Comparison of ENCODE assay signal across 1 cellular context in the genomic region with DNA sequence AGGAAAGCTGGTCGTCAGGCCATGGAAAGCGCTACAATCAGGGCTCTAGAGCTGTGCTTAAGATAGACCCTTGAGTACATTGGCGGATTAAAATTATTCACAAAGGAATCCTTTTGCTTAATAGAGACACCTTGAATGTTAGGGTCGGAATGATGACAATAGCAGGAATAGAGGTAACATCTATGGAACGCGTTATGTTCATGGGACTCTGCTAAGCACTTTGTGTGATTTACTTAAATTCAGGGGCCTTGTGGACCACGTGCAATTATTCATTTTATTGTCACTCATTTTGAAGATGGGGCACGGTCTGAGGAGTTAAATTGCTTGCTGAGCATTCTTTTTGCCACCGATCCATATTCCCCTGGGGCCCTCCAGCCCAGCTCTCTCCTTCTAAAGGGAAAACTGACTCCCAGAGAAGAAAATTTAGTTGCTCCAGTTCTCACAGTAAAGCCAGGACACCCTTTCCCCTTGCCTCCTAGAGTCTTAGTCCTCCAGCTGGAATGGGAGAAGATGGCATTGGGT.
TF ChIP-seq lines count a peak whose summit lies in the region.

No MANE protein-coding gene starts in this region.

TF ChIP-seq in HepG2, 621 proteins besides CTCF, POLR2A, EP300 and RAD21 (continues in another document):
- TF ChIP-seq ZNF543 (CRISPR knock-in tag; IDR thresholded peaks at IDR 0.05) (peak; percentile 46; the same call in 1 of the 2 replicates), ZNF256 (CRISPR knock-in tag; conservative IDR thresholded peaks at IDR 0.05) (no peak), RXRB (CRISPR knock-in tag; IDR thresholded peaks at IDR 0.05; ENCODE audit: borderline replicate concordance) (no peak), KDM3A (CRISPR knock-in tag; IDR thresholded peaks at IDR 0.05; ENCODE audit: low read depth) (0 out of 2 replicates have a peak, but pooled peaks have one; percentile 1), NR2F2 (IDR thresholded peaks at IDR 0.05; ENCODE audit: borderline replicate concordance, low read depth) (peak; percentile 2; the same call in 1 of the 2 replicates), ZNF709 (CRISPR knock-in tag; IDR thresholded peaks at IDR 0.05) (peak; percentile 71; the same call in 1 of the 2 replicates), ZFP36L1 (CRISPR knock-in tag; IDR thresholded peaks at IDR 0.05) (peak; percentile 60), ZSCAN31 (CRISPR knock-in tag; IDR thresholded peaks at IDR 0.05; ENCODE audit: low read depth) (0 out of 2 replicates have a peak, but pooled peaks have one; percentile 7), ZNF446 (CRISPR knock-in tag; IDR thresholded peaks at IDR 0.05) (peak; percentile 35; the same call in 1 of the 2 replicates), KMT2B (CRISPR knock-in tag; IDR thresholded peaks at IDR 0.05) (peak; percentile 41; the same call in 1 of the 2 replicates), ZNF598 (CRISPR knock-in tag; IDR thresholded peaks at IDR 0.05; ENCODE audit: borderline replicate concordance) (no peak), EHMT2 (IDR thresholded peaks at IDR 0.05; ENCODE audit: borderline replicate concordance, low read depth, low read length) (0 out of 2 replicates have a peak, but pooled peaks have one; percentile 30), KMT2A (CRISPR knock-in tag; IDR thresholded peaks at IDR 0.05) (peak; percentile 67), ZNF264 (CRISPR knock-in tag; IDR thresholded peaks at IDR 0.05) (0 out of 2 replicates have a peak, but pooled peaks have one; percentile 43), ZNF569 (CRISPR knock-in tag; IDR thresholded peaks at IDR 0.05; ENCODE audit: borderline replicate concordance) (no peak; the same call in 1 of the 2 replicates), ZNF615 (CRISPR knock-in tag; IDR thresholded peaks at IDR 0.05; ENCODE audit: borderline replicate concordance) (0 out of 2 replicates have a peak, but pooled peaks have one; percentile 36), ZNF605 (CRISPR knock-in tag; IDR thresholded peaks at IDR 0.05) (peak; percentile 73; the same call in 1 of the 2 replicates), NR2C2 (CRISPR knock-in tag; IDR thresholded peaks at IDR 0.05; ENCODE audit: borderline replicate concordance) (0 out of 2 replicates have a peak, but pooled peaks have one; percentile 2), REPIN1 (CRISPR knock-in tag; IDR thresholded peaks at IDR 0.05; ENCODE audit: borderline replicate concordance, low read depth) (0 out of 2 replicates have a peak, but pooled peaks have one; percentile 25), ZKSCAN8 (CRISPR knock-in tag; IDR thresholded peaks at IDR 0.05; ENCODE audit: borderline replicate concordance) (no peak), ZNF230 (CRISPR knock-in tag; IDR thresholded peaks at IDR 0.05) (peak; percentile 64; the same call in 1 of the 2 replicates), HDAC2 (CRISPR knock-in tag; IDR thresholded peaks at IDR 0.05) (0 out of 2 replicates have a peak, but pooled peaks have one; percentile 1), ZNF607 (CRISPR knock-in tag; IDR thresholded peaks at IDR 0.05; ENCODE audit: borderline replicate concordance) (0 out of 2 replicates have a peak, but pooled peaks have one; percentile 1), FOXJ3 (CRISPR knock-in tag; IDR thresholded peaks at IDR 0.05; ENCODE audit: borderline replicate concordance) (0 out of 2 replicates have a peak, but pooled peaks have one; percentile 38), NONO (IDR thresholded peaks at IDR 0.05) (no peak), NONO (CRISPR knock-in tag; conservative IDR thresholded peaks at IDR 0.05) (peak; percentile 6; the same call in 1 of the 2 replicates), ZNF383 (CRISPR knock-in tag; IDR thresholded peaks at IDR 0.05; ENCODE audit: borderline replicate concordance) (0 out of 2 replicates have a peak, but pooled peaks have one; percentile 30), MEF2D (CRISPR knock-in tag; IDR thresholded peaks at IDR 0.05) (peak; percentile 2; the same call in 1 of the 2 replicates), ERF (CRISPR knock-in tag; IDR thresholded peaks at IDR 0.05) (0 out of 2 replicates have a peak, but pooled peaks have one; percentile 15), SMYD3 (CRISPR knock-in tag; IDR thresholded peaks at IDR 0.05) (peak; percentile 69; the same call in 1 of the 2 replicates), ZBTB38 (CRISPR knock-in tag; IDR thresholded peaks at IDR 0.05) (0 out of 2 replicates have a peak, but pooled peaks have one; percentile 2), TOPORS (CRISPR knock-in tag; IDR thresholded peaks at IDR 0.05) (peak; percentile 3; the same call in 1 of the 2 replicates), SOX13 (IDR thresholded peaks at IDR 0.05) (no peak), SOX13 (CRISPR knock-in tag; conservative IDR thresholded peaks at IDR 0.05 in 1 of 2, IDR thresholded peaks at IDR 0.05 in 1 of 2) (no peak)
- TF ChIP-seq, protein P1, sequence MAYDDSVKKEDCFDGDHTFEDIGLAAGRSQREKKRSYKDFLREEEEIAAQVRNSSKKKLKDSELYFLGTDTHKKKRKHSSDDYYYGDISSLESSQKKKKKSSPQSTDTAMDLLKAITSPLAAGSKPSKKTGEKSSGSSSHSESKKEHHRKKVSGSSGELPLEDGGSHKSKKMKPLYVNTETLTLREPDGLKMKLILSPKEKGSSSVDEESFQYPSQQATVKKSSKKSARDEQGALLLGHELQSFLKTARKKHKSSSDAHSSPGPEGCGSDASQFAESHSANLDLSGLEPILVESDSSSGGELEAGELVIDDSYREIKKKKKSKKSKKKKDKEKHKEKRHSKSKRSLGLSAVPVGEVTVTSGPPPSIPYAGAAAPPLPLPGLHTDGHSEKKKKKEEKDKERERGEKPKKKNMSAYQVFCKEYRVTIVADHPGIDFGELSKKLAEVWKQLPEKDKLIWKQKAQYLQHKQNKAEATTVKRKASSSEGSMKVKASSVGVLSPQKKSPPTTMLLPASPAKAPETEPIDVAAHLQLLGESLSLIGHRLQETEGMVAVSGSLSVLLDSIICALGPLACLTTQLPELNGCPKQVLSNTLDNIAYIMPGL (CRISPR knock-in tag; IDR thresholded peaks at IDR 0.05; ENCODE audit: borderline replicate concordance in 1 of 2, low read depth in 1 of 2): peak in 1 of 2 experiments; percentile 47; a peak in 1 of 4 replicates
- TF ChIP-seq, protein P2, sequence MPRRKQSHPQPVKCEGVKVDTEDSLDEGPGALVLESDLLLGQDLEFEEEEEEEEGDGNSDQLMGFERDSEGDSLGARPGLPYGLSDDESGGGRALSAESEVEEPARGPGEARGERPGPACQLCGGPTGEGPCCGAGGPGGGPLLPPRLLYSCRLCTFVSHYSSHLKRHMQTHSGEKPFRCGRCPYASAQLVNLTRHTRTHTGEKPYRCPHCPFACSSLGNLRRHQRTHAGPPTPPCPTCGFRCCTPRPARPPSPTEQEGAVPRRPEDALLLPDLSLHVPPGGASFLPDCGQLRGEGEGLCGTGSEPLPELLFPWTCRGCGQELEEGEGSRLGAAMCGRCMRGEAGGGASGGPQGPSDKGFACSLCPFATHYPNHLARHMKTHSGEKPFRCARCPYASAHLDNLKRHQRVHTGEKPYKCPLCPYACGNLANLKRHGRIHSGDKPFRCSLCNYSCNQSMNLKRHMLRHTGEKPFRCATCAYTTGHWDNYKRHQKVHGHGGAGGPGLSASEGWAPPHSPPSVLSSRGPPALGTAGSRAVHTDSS (CRISPR knock-in tag; conservative IDR thresholded peaks at IDR 0.05): no peak
- TF ChIP-seq, protein P3, sequence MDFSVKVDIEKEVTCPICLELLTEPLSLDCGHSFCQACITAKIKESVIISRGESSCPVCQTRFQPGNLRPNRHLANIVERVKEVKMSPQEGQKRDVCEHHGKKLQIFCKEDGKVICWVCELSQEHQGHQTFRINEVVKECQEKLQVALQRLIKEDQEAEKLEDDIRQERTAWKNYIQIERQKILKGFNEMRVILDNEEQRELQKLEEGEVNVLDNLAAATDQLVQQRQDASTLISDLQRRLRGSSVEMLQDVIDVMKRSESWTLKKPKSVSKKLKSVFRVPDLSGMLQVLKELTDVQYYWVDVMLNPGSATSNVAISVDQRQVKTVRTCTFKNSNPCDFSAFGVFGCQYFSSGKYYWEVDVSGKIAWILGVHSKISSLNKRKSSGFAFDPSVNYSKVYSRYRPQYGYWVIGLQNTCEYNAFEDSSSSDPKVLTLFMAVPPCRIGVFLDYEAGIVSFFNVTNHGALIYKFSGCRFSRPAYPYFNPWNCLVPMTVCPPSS (IDR thresholded peaks at IDR 0.05): no peak
- TF ChIP-seq, protein P4, sequence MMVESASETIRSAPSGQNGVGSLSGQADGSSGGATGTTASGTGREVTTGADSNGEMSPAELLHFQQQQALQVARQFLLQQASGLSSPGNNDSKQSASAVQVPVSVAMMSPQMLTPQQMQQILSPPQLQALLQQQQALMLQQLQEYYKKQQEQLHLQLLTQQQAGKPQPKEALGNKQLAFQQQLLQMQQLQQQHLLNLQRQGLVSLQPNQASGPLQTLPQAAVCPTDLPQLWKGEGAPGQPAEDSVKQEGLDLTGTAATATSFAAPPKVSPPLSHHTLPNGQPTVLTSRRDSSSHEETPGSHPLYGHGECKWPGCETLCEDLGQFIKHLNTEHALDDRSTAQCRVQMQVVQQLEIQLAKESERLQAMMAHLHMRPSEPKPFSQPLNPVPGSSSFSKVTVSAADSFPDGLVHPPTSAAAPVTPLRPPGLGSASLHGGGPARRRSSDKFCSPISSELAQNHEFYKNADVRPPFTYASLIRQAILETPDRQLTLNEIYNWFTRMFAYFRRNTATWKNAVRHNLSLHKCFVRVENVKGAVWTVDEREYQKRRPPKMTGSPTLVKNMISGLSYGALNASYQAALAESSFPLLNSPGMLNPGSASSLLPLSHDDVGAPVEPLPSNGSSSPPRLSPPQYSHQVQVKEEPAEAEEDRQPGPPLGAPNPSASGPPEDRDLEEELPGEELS (CRISPR knock-in tag; IDR thresholded peaks at IDR 0.05): 0 out of 2 replicates have a peak, but pooled peaks have one; percentile 5
- TF ChIP-seq, protein P5, sequence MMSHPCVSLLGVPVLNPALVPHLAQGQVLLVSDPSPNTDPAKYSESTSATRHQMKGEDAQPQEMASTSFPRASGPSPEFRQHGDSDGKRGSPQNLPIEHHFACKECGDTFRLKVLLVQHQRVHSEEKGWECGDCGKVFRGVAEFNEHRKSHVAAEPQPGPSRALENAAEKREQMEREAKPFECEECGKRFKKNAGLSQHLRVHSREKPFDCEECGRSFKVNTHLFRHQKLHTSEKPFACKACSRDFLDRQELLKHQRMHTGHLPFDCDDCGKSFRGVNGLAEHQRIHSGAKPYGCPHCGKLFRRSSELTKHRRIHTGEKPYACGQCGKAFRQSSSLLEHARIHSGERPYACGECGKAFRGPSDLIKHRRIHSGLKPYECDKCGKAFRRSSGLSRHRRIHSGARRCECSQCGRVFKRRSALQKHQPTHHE (CRISPR knock-in tag; IDR thresholded peaks at IDR 0.05; ENCODE audit: borderline replicate concordance): peak; percentile 40; the same call in 1 of the 2 replicates
- TF ChIP-seq, protein P6, sequence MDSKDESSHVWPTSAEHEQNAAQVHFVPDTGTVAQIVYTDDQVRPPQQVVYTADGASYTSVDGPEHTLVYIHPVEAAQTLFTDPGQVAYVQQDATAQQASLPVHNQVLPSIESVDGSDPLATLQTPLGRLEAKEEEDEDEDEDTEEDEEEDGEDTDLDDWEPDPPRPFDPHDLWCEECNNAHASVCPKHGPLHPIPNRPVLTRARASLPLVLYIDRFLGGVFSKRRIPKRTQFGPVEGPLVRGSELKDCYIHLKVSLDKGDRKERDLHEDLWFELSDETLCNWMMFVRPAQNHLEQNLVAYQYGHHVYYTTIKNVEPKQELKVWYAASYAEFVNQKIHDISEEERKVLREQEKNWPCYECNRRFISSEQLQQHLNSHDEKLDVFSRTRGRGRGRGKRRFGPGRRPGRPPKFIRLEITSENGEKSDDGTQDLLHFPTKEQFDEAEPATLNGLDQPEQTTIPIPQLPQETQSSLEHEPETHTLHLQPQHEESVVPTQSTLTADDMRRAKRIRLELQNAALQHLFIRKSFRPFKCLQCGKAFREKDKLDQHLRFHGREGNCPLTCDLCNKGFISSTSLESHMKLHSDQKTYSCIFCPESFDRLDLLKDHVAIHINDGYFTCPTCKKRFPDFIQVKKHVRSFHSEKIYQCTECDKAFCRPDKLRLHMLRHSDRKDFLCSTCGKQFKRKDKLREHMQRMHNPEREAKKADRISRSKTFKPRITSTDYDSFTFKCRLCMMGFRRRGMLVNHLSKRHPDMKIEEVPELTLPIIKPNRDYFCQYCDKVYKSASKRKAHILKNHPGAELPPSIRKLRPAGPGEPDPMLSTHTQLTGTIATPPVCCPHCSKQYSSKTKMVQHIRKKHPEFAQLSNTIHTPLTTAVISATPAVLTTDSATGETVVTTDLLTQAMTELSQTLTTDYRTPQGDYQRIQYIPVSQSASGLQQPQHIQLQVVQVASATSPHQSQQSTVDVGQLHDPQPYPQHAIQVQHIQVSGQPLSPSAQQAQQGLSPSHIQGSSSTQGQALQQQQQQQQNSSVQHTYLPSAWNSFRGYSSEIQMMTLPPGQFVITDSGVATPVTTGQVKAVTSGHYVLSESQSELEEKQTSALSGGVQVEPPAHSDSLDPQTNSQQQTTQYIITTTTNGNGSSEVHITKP (CRISPR knock-in tag; IDR thresholded peaks at IDR 0.05; ENCODE audit: low read depth): 0 out of 2 replicates have a peak, but pooled peaks have one; percentile 6
- TF ChIP-seq, protein P7, sequence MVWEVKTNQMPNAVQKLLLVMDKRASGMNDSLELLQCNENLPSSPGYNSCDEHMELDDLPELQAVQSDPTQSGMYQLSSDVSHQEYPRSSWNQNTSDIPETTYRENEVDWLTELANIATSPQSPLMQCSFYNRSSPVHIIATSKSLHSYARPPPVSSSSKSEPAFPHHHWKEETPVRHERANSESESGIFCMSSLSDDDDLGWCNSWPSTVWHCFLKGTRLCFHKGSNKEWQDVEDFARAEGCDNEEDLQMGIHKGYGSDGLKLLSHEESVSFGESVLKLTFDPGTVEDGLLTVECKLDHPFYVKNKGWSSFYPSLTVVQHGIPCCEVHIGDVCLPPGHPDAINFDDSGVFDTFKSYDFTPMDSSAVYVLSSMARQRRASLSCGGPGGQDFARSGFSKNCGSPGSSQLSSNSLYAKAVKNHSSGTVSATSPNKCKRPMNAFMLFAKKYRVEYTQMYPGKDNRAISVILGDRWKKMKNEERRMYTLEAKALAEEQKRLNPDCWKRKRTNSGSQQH (CRISPR knock-in tag; IDR thresholded peaks at IDR 0.05; ENCODE audit: low read depth): no peak
- TF ChIP-seq, protein P8, sequence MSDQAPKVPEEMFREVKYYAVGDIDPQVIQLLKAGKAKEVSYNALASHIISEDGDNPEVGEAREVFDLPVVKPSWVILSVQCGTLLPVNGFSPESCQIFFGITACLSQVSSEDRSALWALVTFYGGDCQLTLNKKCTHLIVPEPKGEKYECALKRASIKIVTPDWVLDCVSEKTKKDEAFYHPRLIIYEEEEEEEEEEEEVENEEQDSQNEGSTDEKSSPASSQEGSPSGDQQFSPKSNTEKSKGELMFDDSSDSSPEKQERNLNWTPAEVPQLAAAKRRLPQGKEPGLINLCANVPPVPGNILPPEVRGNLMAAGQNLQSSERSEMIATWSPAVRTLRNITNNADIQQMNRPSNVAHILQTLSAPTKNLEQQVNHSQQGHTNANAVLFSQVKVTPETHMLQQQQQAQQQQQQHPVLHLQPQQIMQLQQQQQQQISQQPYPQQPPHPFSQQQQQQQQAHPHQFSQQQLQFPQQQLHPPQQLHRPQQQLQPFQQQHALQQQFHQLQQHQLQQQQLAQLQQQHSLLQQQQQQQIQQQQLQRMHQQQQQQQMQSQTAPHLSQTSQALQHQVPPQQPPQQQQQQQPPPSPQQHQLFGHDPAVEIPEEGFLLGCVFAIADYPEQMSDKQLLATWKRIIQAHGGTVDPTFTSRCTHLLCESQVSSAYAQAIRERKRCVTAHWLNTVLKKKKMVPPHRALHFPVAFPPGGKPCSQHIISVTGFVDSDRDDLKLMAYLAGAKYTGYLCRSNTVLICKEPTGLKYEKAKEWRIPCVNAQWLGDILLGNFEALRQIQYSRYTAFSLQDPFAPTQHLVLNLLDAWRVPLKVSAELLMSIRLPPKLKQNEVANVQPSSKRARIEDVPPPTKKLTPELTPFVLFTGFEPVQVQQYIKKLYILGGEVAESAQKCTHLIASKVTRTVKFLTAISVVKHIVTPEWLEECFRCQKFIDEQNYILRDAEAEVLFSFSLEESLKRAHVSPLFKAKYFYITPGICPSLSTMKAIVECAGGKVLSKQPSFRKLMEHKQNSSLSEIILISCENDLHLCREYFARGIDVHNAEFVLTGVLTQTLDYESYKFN (CRISPR knock-in tag; conservative IDR thresholded peaks at IDR 0.05): no peak
